In the genomic region with DNA sequence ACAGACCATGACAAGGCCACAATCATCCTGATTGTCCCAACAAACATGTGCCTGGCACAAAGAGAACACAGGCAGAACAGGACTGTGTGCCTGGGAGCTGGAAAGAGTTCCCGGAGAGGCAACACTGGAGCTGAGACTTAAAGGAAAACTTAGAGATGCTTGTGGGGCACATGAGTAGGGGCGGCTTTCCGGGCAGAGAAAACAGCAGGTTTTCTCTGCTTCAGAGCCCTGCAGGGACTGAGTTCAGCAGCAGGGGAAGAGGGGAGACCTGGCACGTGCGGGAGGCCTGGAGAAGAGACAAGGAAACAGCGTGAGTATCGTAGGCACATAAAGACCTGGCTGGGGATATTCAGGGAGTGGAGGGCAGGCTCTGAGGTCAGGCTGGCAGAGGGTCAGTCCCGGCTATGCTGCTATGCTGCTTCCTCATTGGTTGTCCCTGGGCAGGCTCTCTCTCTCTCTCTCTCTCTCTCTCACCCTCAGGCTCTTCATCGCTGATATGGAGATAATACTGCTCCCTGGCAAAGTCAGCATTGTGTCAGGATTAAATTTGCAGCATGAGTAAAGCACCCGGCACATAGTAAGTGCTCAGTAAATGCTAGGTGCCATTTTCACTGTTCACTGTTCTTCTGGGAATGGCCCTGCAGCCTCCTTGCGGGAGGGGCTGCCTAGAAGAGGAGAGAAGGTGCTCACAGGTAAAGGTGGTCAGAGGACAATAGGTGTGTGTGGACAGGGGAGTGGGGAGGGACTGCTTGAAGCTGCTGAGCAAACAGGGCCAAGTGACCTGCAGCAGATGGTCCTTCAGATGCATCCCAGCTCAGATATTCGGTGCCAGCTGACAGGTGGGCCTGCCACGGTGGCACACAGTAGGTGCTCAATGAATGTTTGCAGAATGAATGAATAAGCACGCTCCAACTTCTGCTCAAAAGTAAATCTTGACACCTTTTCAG, we compare ENCODE assay signal across 12 cellular contexts. TPM values are rescaled to one million over a fixed set of nuclear protein-coding genes. Genes with fewer than 3 reads are reported as not detected.
DNase-seq lines count a peak whose midpoint lies in the region; ATAC-seq, FAIRE-seq and TF ChIP-seq lines count a peak whose summit lies in the region.
"Had no signal": no experiment of that assay in that cellular context is flagged by ENCODE, and none has a peak within 500 bp of the region (broad histone marks: within the 10 kb centered on the region; RNA-seq: fewer than 3 reads in every experiment).

No MANE protein-coding gene starts in this region.

- H3K36me3 Mint-ChIP-seq in T-helper 1 cell treated with Interleukin-12 subunit alpha and Interleukin-12 subunit beta and Interleukin-4 antibody, amounts not matched to agents 30 μg/mL and 1 μg/mL, for 36 hours (ENCODE audit: low read depth), result no peaks in the 10 kb centered on the region

- peak overlapping the region; percentile 88 for H3K4me3 Mint-ChIP-seq in T-helper 1 cell treated with Interleukin-12 subunit alpha and Interleukin-12 subunit beta and Interleukin-4 antibody, amounts not matched to agents 30 μg/mL and 1 μg/mL, for 36 hours

- H3K4me1 ChIP-seq in Karpas-422 (ENCODE audit: low read length) (peaks cover 54% of the 10 kb centered on the region), neutrophil (ENCODE audit: control insufficient read depth in 1 of 2, insufficient read depth in 1 of 2, low read depth in 1 of 2, low read length in 1 of 2) (peaks cover 70 to 82% of the 10 kb centered on the region in 2 experiments)

- H3K27me3 ChIP-seq in Karpas-422 (ENCODE audit: low read length) (no peaks in the 10 kb centered on the region), bronchial epithelial cell (ENCODE audit: control insufficient read depth, insufficient read depth, low read length) (no peaks in the 10 kb centered on the region), neutrophil (no peaks in the 10 kb centered on the region)

- no peaks in the 10 kb centered on the region for H3K27me3 Mint-ChIP-seq in T-helper 1 cell treated with Interleukin-12 subunit alpha and Interleukin-12 subunit beta and Interleukin-4 antibody, amounts not matched to agents 30 μg/mL and 1 μg/mL, for 36 hours (ENCODE audit: low read depth)
- H3K27me3 Mint-ChIP-seq: stimulated activated naive B cell treated with anti-CD40 and anti-IgM and Interleukin-4, amounts not matched to agents 10 μg/mL and 1 μg/mL and 100 μg/mL, for 72 hours had no signal

- no peak for TF ChIP-seq CTCF in bronchial epithelial cell (IDR thresholded peaks at IDR 0.05; ENCODE audit: insufficient read depth, low read length, severe bottlenecking)
- no peak for TF ChIP-seq CTCF in neutrophil (IDR thresholded peaks at IDR 0.05)

- H3K27ac Mint-ChIP-seq in T-helper 1 cell treated with Interleukin-12 subunit alpha and Interleukin-12 subunit beta and Interleukin-4 antibody, amounts not matched to agents 30 μg/mL and 1 μg/mL, for 36 hours, result no peak overlapping the region
- H3K27ac Mint-ChIP-seq: stimulated activated naive B cell treated with anti-CD40 and anti-IgM and Interleukin-4, amounts not matched to agents 10 μg/mL and 1 μg/mL and 100 μg/mL, for 72 hours had no signal

- H3K4me2 ChIP-seq in Karpas-422 (ENCODE audit: low read depth, low read length, poor library complexity, severe bottlenecking), result peak overlapping the region; percentile 95

- H3K36me3 ChIP-seq in Karpas-422 (ENCODE audit: insufficient read depth, low read length) (no peaks in the 10 kb centered on the region), bronchial epithelial cell (ENCODE audit: control insufficient read depth, insufficient read depth, low read length) (peaks cover 24% of the 10 kb centered on the region), neutrophil (peaks cover 10% of the 10 kb centered on the region)

- no peaks in the 10 kb centered on the region for H3K9me2 ChIP-seq in Karpas-422 (replicated peaks; ENCODE audit: insufficient read depth, low read length)

- peaks cover 10% of the 10 kb centered on the region for H3K4me1 Mint-ChIP-seq in T-helper 1 cell treated with Interleukin-12 subunit alpha and Interleukin-12 subunit beta and Interleukin-4 antibody, amounts not matched to agents 30 μg/mL and 1 μg/mL, for 36 hours (ENCODE audit: low read depth)

- ATAC-seq in GM19452 (IDR thresholded peaks at IDR 0.05; ENCODE audit: unreplicated experiment), result no peak
- ATAC-seq: stimulated activated naive B cell treated with anti-CD40 and anti-IgM and Interleukin-4, amounts not matched to agents 10 μg/mL and 1 μg/mL and 100 μg/mL, for 72 hours had no signal

- H3K27ac ChIP-seq in Karpas-422 (ENCODE audit: low read length) (no peak overlapping the region), neutrophil (peak overlapping the region; percentile 73)
- H3K27ac ChIP-seq: GM23248 had no signal

- H3K4me3 ChIP-seq in Karpas-422 (ENCODE audit: low read length) (peak overlapping the region; percentile 88; the same call in 1 of the 2 replicates), bronchial epithelial cell (ENCODE audit: low read depth, low read length) (no peak overlapping the region), neutrophil (ENCODE audit: low read depth in 1 of 2, low read length in 1 of 2) (peak overlapping the region; percentile 63 to 71)

- DNase-seq in T-helper 1 cell, result no peak
- no peak for DNase-seq in Karpas-422
- no peak for DNase-seq in bronchial epithelial cell (ENCODE audit: low read depth)
- DNase-seq in GM03348 (ENCODE audit: low spot score), result no peak
- DNase-seq in NCI-H748 (lab: John Stamatoyannopoulos, UW; ENCODE audit: unreplicated experiment), result no peak
- DNase-seq: stimulated activated CD4-positive, alpha-beta T cell treated with anti-CD3 and anti-CD28 coated beads, Interleukin-15, amount 100 ng/mL, for 24 hours; stimulated activated naive B cell treated with anti-CD40 and anti-IgM and Interleukin-4, amounts not matched to agents 10 μg/mL and 1 μg/mL and 100 μg/mL, for 72 hours had no signal

- peak; percentile 93 for FAIRE-seq in bronchial epithelial cell (lab: Jason Lieb, UNC)
- FAIRE-seq: TTC549 had no signal

- H3K9me3 Mint-ChIP-seq in T-helper 1 cell treated with Interleukin-12 subunit alpha and Interleukin-12 subunit beta and Interleukin-4 antibody, amounts not matched to agents 30 μg/mL and 1 μg/mL, for 36 hours, result no peaks in the 10 kb centered on the region
- H3K9me3 Mint-ChIP-seq: stimulated activated naive B cell treated with anti-CD40 and anti-IgM and Interleukin-4, amounts not matched to agents 10 μg/mL and 1 μg/mL and 100 μg/mL, for 72 hours had no signal

- peak overlapping the region; percentile 79 for H3K9ac ChIP-seq in Karpas-422 (ENCODE audit: low read length)

- H3K9me3 ChIP-seq in Karpas-422 (ENCODE audit: low read length), result no peaks in the 10 kb centered on the region
- H3K9me3 ChIP-seq in neutrophil, result no peaks in the 10 kb centered on the region

- H2AFZ ChIP-seq in Karpas-422 (ENCODE audit: low read length), result no peak overlapping the region
- H2AFZ ChIP-seq: GM23248 had no signal

- peaks cover 11% of the 10 kb centered on the region; the same call in 1 of the 2 replicates for H4K20me1 ChIP-seq in Karpas-422 (ENCODE audit: insufficient read depth, low read depth, low read length)

- H3K79me2 ChIP-seq in Karpas-422 (ENCODE audit: low read length), result peaks cover 28% of the 10 kb centered on the region

RNA-seq across cellular contexts. Expression of gene KIAA0930, which starts 2.0 kb away (rescaled TPM):
- 19.3 and 33.5 TPM in 2 replicates for total RNA-seq in Karpas-422 (2014; rRNA removed; shearing (Covaris generic); ENCODE audit: low replicate concordance)
- total RNA-seq in bronchial epithelial cell, result 72.1 and 78.5 TPM in 2 replicates

RNA-seq across cellular contexts. Expression of gene UPK3A, which starts 46.0 kb away (rescaled TPM):
- total RNA-seq in Karpas-422 (2014; rRNA removed; shearing (Covaris generic); ENCODE audit: low replicate concordance), result not detected in 2 replicates
- not detected in 2 replicates for total RNA-seq in bronchial epithelial cell
- total RNA-seq: GM23248 had no signal
